26 cellular contexts compared by ENCODE assay signal in genomic region chr12:48782457-48783395, GRCh38. TPM values are rescaled to one million over a fixed set of nuclear protein-coding genes. Genes with fewer than 3 reads are reported as not detected.
"Had no signal": no experiment of that assay in that cellular context is flagged by ENCODE, and none has a peak within 500 bp of the region (broad histone marks: within the 10 kb centered on the region; RNA-seq: fewer than 3 reads in every experiment).

No MANE protein-coding gene starts in this region.

- H3K27ac ChIP-seq: epithelial cell of prostate, left lung, ovary had no signal

- H3K4me3 Mint-ChIP-seq: activated naive CD4-positive, alpha-beta T cell treated with anti-CD3 and anti-CD28 coated beads, Interleukin-2, amount 50 U/mL, for 24 hours; effector memory CD8-positive, alpha-beta T cell; memory B cell; naive thymus-derived CD4-positive, alpha-beta T cell; stimulated activated naive B cell treated with anti-CD40 and anti-IgM and Interleukin-4, amounts not matched to agents 10 μg/mL and 1 μg/mL and 100 μg/mL, for 72 hours had no signal

- H3K9me3 Mint-ChIP-seq: activated naive CD4-positive, alpha-beta T cell treated with anti-CD3 and anti-CD28 coated beads, Interleukin-2, amount 50 U/mL, for 24 hours; effector memory CD8-positive, alpha-beta T cell; memory B cell; naive thymus-derived CD4-positive, alpha-beta T cell; stimulated activated naive B cell treated with anti-CD40 and anti-IgM and Interleukin-4, amounts not matched to agents 10 μg/mL and 1 μg/mL and 100 μg/mL, for 72 hours had no signal

- H3K27ac Mint-ChIP-seq: activated naive CD4-positive, alpha-beta T cell treated with anti-CD3 and anti-CD28 coated beads, Interleukin-2, amount 50 U/mL, for 24 hours; effector memory CD8-positive, alpha-beta T cell; memory B cell; naive thymus-derived CD4-positive, alpha-beta T cell; stimulated activated naive B cell treated with anti-CD40 and anti-IgM and Interleukin-4, amounts not matched to agents 10 μg/mL and 1 μg/mL and 100 μg/mL, for 72 hours had no signal

- H3K4me1 Mint-ChIP-seq: activated naive CD4-positive, alpha-beta T cell treated with anti-CD3 and anti-CD28 coated beads, Interleukin-2, amount 50 U/mL, for 24 hours; memory B cell had no signal

- H3K36me3 ChIP-seq: breast epithelium, ovary, uterus had no signal

- ATAC-seq: effector memory CD8-positive, alpha-beta T cell; naive thymus-derived CD4-positive, alpha-beta T cell; sciatic nerve; stimulated activated naive B cell treated with anti-CD40 and anti-IgM and Interleukin-4, amounts not matched to agents 10 μg/mL and 1 μg/mL and 100 μg/mL, for 72 hours had no signal

- H3K9me3 ChIP-seq: breast epithelium, left lung, ovary, tibial nerve, uterus had no signal

- DNase-seq: activated CD4-positive, alpha-beta T cell treated with anti-CD3 and anti-CD28 coated beads, Interleukin-2, amount 50 U/mL, for 1 hour; activated CD4-positive, CD25-positive, alpha-beta regulatory T cell treated with anti-CD3 and anti-CD28 coated beads, Interleukin-2, amount 50 U/mL, for 72 hours; activated CD8-positive, alpha-beta memory T cell treated with anti-CD3 and anti-CD28 coated beads for 24 hours; activated CD8-positive, alpha-beta memory T cell treated with anti-CD3 and anti-CD28 coated beads, Interleukin-2, amount 50 U/mL, for 48 hours; activated gamma-delta T cell; activated T-cell treated with anti-CD3 and anti-CD28 coated beads, Interleukin-2, amount 50 U/mL, for 48 hours; dermis blood vessel endothelial cell; effector memory CD8-positive, alpha-beta T cell; foreskin fibroblast; hypothalamus; naive thymus-derived CD4-positive, alpha-beta T cell; ovary; stimulated activated CD4-positive, alpha-beta T cell treated with anti-CD3 and anti-CD28 coated beads, Interleukin-4, amount 100 ng/mL, for 4 hours; stimulated activated naive B cell treated with anti-CD40 and anti-IgM and Interleukin-4, amounts not matched to agents 10 μg/mL and 1 μg/mL and 100 μg/mL, for 72 hours; substantia nigra; T1000; uterus had no signal

- H3K36me3 Mint-ChIP-seq: activated naive CD4-positive, alpha-beta T cell treated with anti-CD3 and anti-CD28 coated beads, Interleukin-2, amount 50 U/mL, for 24 hours; memory B cell; naive thymus-derived CD4-positive, alpha-beta T cell; stimulated activated naive B cell treated with anti-CD40 and anti-IgM and Interleukin-4, amounts not matched to agents 10 μg/mL and 1 μg/mL and 100 μg/mL, for 72 hours had no signal

- FAIRE-seq: astrocyte had no signal

- H3K4me3 ChIP-seq: breast epithelium, left lung, ovary, smooth muscle cell, tibial nerve, uterus had no signal

- H3K27me3 ChIP-seq: breast epithelium, ovary, tibial nerve, uterus had no signal

RNA-seq across cellular contexts. Expression of gene ADCY6, which starts 6.2 kb away (rescaled TPM):
- polyA plus RNA-seq: naive thymus-derived CD4-positive, alpha-beta T cell had no signal
